Comparison of ENCODE assay signal across 22 cellular contexts in genomic region chr13:27962982-27963381, GRCh38. TPM values are rescaled to one million over a fixed set of nuclear protein-coding genes. Genes with fewer than 3 reads are reported as not detected.
DNase-seq lines count a peak whose midpoint lies in the region; TF ChIP-seq lines count a peak whose summit lies in the region.
"Had no signal": no experiment of that assay in that cellular context is flagged by ENCODE, and none has a peak within 500 bp of the region (broad histone marks: within the 10 kb centered on the region; RNA-seq: fewer than 3 reads in every experiment).

No MANE protein-coding gene starts in this region.

- H3K27me3 Mint-ChIP-seq in nephron progenitor cell (ENCODE audit: low read depth, poor library complexity) (peaks cover 6% of the 10 kb centered on the region), type B pancreatic cell (peaks cover 98% of the 10 kb centered on the region)

- H3K4me3 Mint-ChIP-seq in nephron progenitor cell (peak overlapping the region; percentile 59), type B pancreatic cell (no peak overlapping the region)
- H3K4me3 Mint-ChIP-seq: CD4-positive, CD25-positive, alpha-beta regulatory T cell; HFFc6 had no signal

- H3K4me1 Mint-ChIP-seq in nephron progenitor cell (peaks cover 74% of the 10 kb centered on the region), type B pancreatic cell (ENCODE audit: unreplicated experiment) (peaks cover 17% of the 10 kb centered on the region)

- H3K27me3 ChIP-seq in Peyer's patch (peaks cover 7 to 20% of the 10 kb centered on the region in 2 donors), hepatocyte (peaks cover 66% of the 10 kb centered on the region)

- H3K9me3 ChIP-seq in Peyer's patch (no peaks in the 10 kb centered on the region), hepatocyte (ENCODE audit: low read depth) (no peaks in the 10 kb centered on the region)

- TF ChIP-seq POLR2A in Peyer's patch (IDR thresholded peaks at IDR 0.05) = no peak

- H3K36me3 ChIP-seq in Peyer's patch (peaks cover 0 to 4% (median 0%) of the 10 kb centered on the region in 3 donors), hepatocyte (replicated peaks; ENCODE audit: insufficient read depth, low read depth) (no peaks in the 10 kb centered on the region)

- H2AFZ ChIP-seq in hepatocyte = no peak overlapping the region

- H3K36me3 Mint-ChIP-seq in nephron progenitor cell (ENCODE audit: low read depth) (no peaks in the 10 kb centered on the region), type B pancreatic cell (no peaks in the 10 kb centered on the region)
- H3K36me3 Mint-ChIP-seq: CD4-positive, CD25-positive, alpha-beta regulatory T cell had no signal

- H3K79me2 ChIP-seq in hepatocyte = peaks cover 53% of the 10 kb centered on the region

- peak overlapping the region in 3 of 4 donors; percentile 84 to 98 (median 92) for H3K27ac ChIP-seq in Peyer's patch
- H3K27ac ChIP-seq in hepatocyte = peak overlapping the region; percentile 98

- peak overlapping the region; percentile 92 for H3K4me2 ChIP-seq in hepatocyte

- H3K9me3 Mint-ChIP-seq in nephron progenitor cell (no peaks in the 10 kb centered on the region), type B pancreatic cell (no peaks in the 10 kb centered on the region)
- H3K9me3 Mint-ChIP-seq: HFFc6 had no signal

- H3K27ac Mint-ChIP-seq in nephron progenitor cell (peak overlapping the region; percentile 39), type B pancreatic cell (no peak overlapping the region)
- H3K27ac Mint-ChIP-seq: CD4-positive, CD25-positive, alpha-beta regulatory T cell; HFFc6 had no signal

- no peaks in the 10 kb centered on the region for H3K9me2 ChIP-seq in hepatocyte (replicated peaks; ENCODE audit: insufficient read depth)

- TF ChIP-seq CTCF in Peyer's patch (IDR thresholded peaks at IDR 0.05) = no peak
- TF ChIP-seq CTCF in hepatocyte (IDR thresholded peaks at IDR 0.05; ENCODE audit: poor library complexity) = no peak
- TF ChIP-seq CTCF in nephron progenitor cell (IDR thresholded peaks at IDR 0.05) = no peak
- no peak for TF ChIP-seq CTCF in type B pancreatic cell (conservative IDR thresholded peaks at IDR 0.05)

- H3K4me3 ChIP-seq in Peyer's patch (peak overlapping the region in 2 of 4 donors; percentile 77 to 80), hepatocyte (no peak overlapping the region)
- H3K4me3 ChIP-seq: GM12878 had no signal

- H3K4me1 ChIP-seq in Peyer's patch = peaks cover 0 to 47% (median 12%) of the 10 kb centered on the region in 4 donors
- H3K4me1 ChIP-seq in hepatocyte (ENCODE audit: insufficient read depth) = peaks cover 46% of the 10 kb centered on the region

- WGBS in hepatocyte (ENCODE audit: low lambda C conversion rate, missing lambda C conversion rate) = 56% methylated on average over 9 of the region's 9 CpGs

- DNase-seq in Peyer's patch = peak in 2 of 3 donors; percentile 38 to 54
- peak; percentile 12 for DNase-seq in hepatocyte (ENCODE audit: low spot score)
- DNase-seq in nephron progenitor cell = peak; percentile 11
- DNase-seq in type B pancreatic cell (ENCODE audit: extremely low spot score, unreplicated experiment) = peak; percentile 36
- no peak for DNase-seq in DMS 273 (lab: John Stamatoyannopoulos, UW; ENCODE audit: unreplicated experiment)
- no peak for DNase-seq in effector CD4-positive, alpha-beta T cell
- DNase-seq in anterior cingulate cortex (lab: John Stamatoyannopoulos, UW) = no peak
- DNase-seq: CD4-positive, CD25-positive, alpha-beta regulatory T cell; DND-41; HFFc6; MV-4-11; NCI-H1694; NCI-H2081; NCI-H446; NCI-H526; OCI-M1 had no signal

- peaks cover 6% of the 10 kb centered on the region for H4K20me1 ChIP-seq in hepatocyte (ENCODE audit: insufficient read depth, poor library complexity, severe bottlenecking)

RNA-seq across cellular contexts. Expression of gene CDX2, which starts 6.1 kb away (rescaled TPM):
- 100 to 1,000 TPM in 3 of 4 donors, 10 to 100 TPM in 1; 33.0 to 182 (median 136) TPM for total RNA-seq in Peyer's patch
- 34.6 and 40.0 TPM in 2 replicates for total RNA-seq in hepatocyte
- polyA plus RNA-seq in hepatocyte = 52.4 and 60.6 TPM in 2 replicates
- 11.3 and 31.8 TPM in 2 replicates for total RNA-seq in type B pancreatic cell (ENCODE audit: low replicate concordance)
- total RNA-seq: CD4-positive, CD25-positive, alpha-beta regulatory T cell; H7; HFFc6; M059J; Right ventricle myocardium inferior had no signal
- polyA plus RNA-seq: BJ; CD4-positive, CD25-positive, alpha-beta regulatory T cell; GM12878 had no signal

RNA-seq across cellular contexts. Expression of gene URAD, which starts 25.5 kb away (rescaled TPM):
- total RNA-seq in Peyer's patch (100 to 1,000 TPM in 2 of 4 donors, 10 to 100 TPM in 2; 38.0 to 144 (median 99.0) TPM), hepatocyte (13.5 and 18.2 TPM in 2 replicates), type B pancreatic cell (ENCODE audit: low replicate concordance) (0.93 TPM in 1 of 2 replicates, not detected in the other)
- polyA plus RNA-seq in hepatocyte = 35.7 and 38.1 TPM in 2 replicates
- total RNA-seq: CD4-positive, CD25-positive, alpha-beta regulatory T cell; GM12878; H7; HFFc6; M059J; Right ventricle myocardium inferior; SK-MEL-5 had no signal
- polyA plus RNA-seq: BJ; CD4-positive, CD25-positive, alpha-beta regulatory T cell; GM12878 had no signal

RNA-seq across cellular contexts. Expression of gene PDX1, which starts 43.2 kb away (rescaled TPM):
- total RNA-seq in Peyer's patch = not detected
- total RNA-seq in hepatocyte = 0.20 and 1.3 TPM in 2 replicates
- polyA plus RNA-seq in hepatocyte = 0.95 and 1.8 TPM in 2 replicates
- total RNA-seq in type B pancreatic cell (ENCODE audit: low replicate concordance) = 7.1 and 16.2 TPM in 2 replicates
- total RNA-seq: CD4-positive, CD25-positive, alpha-beta regulatory T cell; GM12878; H7; HFFc6; M059J; Right ventricle myocardium inferior; SK-MEL-5 had no signal
- polyA plus RNA-seq: BJ; CD4-positive, CD25-positive, alpha-beta regulatory T cell had no signal

Comparison
In these comparisons a context has a peak if more than half of its experiments do, and no peak if none do; other contexts are left out.
1. DNase-seq: peak in Peyer's patch (2 of 3), hepatocyte (single experiment), nephron progenitor cell (single experiment) and type B pancreatic cell (single experiment); none in DMS 273 (single experiment), effector CD4-positive, alpha-beta T cell (single experiment) and anterior cingulate cortex (0 of 58).